In genomic region chr11:9806946-9807687, GRCh38 we compare ENCODE assay signal across 25 cellular contexts.
"Had no signal": no experiment of that assay in that cellular context is flagged by ENCODE, and none has a peak within 500 bp of the region (broad histone marks: within the 10 kb centered on the region; RNA-seq: fewer than 3 reads in every experiment).

No MANE protein-coding gene starts in this region.

- H3K27me3 Mint-ChIP-seq: activated CD8-positive, alpha-beta memory T cell treated with anti-CD3 and anti-CD28 coated beads, Interleukin-2, amount 10 ng/mL, durations not matched to agents 7 days and 5 days had no signal

- H3K27ac Mint-ChIP-seq: activated CD8-positive, alpha-beta memory T cell treated with anti-CD3 and anti-CD28 coated beads, Interleukin-2, amount 10 ng/mL, durations not matched to agents 7 days and 5 days; activated naive CD4-positive, alpha-beta T cell treated with anti-CD3 and anti-CD28 coated beads, Interleukin-2, amount 50 U/mL, for 72 hours; T-helper 1 cell treated with Interleukin-12 subunit alpha and Interleukin-12 subunit beta and Interleukin-4 antibody, amounts not matched to agents 30 μg/mL and 1 μg/mL, for 36 hours had no signal

- H3K27ac ChIP-seq: Peyer's patch, RWPE1, SJCRH30 had no signal

- H3K36me3 Mint-ChIP-seq: activated CD8-positive, alpha-beta memory T cell treated with anti-CD3 and anti-CD28 coated beads, Interleukin-2, amount 10 ng/mL, durations not matched to agents 7 days and 5 days had no signal

- H3K4me3 Mint-ChIP-seq: activated CD8-positive, alpha-beta memory T cell treated with anti-CD3 and anti-CD28 coated beads, Interleukin-2, amount 10 ng/mL, durations not matched to agents 7 days and 5 days; activated T-cell treated with anti-CD3 and anti-CD28 coated beads, Interleukin-2, amount 50 U/mL, for 4 hours; T-helper 1 cell treated with Interleukin-12 subunit alpha and Interleukin-12 subunit beta and Interleukin-4 antibody, amounts not matched to agents 30 μg/mL and 1 μg/mL, for 36 hours had no signal

- H3K4me1 ChIP-seq: Peyer's patch had no signal

- DNase-seq: activated CD4-positive, alpha-beta T cell treated with anti-CD3 and anti-CD28 coated beads for 48 hours; activated CD4-positive, alpha-beta T cell treated with anti-CD3 and anti-CD28 coated beads, Interleukin-2, amount 50 U/mL, for 4 hours; activated CD4-positive, CD25-positive, alpha-beta regulatory T cell treated with anti-CD3 and anti-CD28 coated beads, Interleukin-2, amount 50 U/mL, for 72 hours; activated CD8-positive, alpha-beta memory T cell treated with anti-CD3 and anti-CD28 coated beads, Interleukin-2, amount 10 ng/mL, durations not matched to agents 7 days and 5 days; activated effector memory CD4-positive, alpha-beta T cell treated with anti-CD3 and anti-CD28 coated beads, Interleukin-2, amount 50 U/mL, for 16 hours; activated naive CD4-positive, alpha-beta T cell treated with Interleukin-2 at 50 U/mL for 16 hours; activated T-cell treated with anti-CD3 and anti-CD28 coated beads, Interleukin-2, amount 50 U/mL, for 4 hours; amygdala; caudate nucleus; Karpas-422; MM.1S; NCI-H1105; NCI-H1436; NCI-H1694 treated with DMSO at 0.1 percent for 48 hours; NCI-H2029 treated with DMSO at 0.1 percent for 48 hours; NCI-H510A treated with DMSO at 0.1 percent for 48 hours; NCI-H69; NK-92 treated with Interleukin-12 subunit alpha and Interleukin-12 subunit beta, amount 100 ng/mL, for 24 hours; OCI-M1; Peyer's patch; Right ventricle myocardium superior; SJCRH30 had no signal

- H3K4me3 ChIP-seq: Peyer's patch, SJCRH30 had no signal

- H3K27me3 ChIP-seq: Peyer's patch, SJCRH30 had no signal

- ATAC-seq: activated CD8-positive, alpha-beta memory T cell treated with anti-CD3 and anti-CD28 coated beads, Interleukin-2, amount 10 ng/mL, durations not matched to agents 7 days and 5 days; activated naive CD4-positive, alpha-beta T cell treated with anti-CD3 and anti-CD28 coated beads, Interleukin-2, amount 50 U/mL, for 72 hours; activated T-cell treated with anti-CD3 and anti-CD28 coated beads, Interleukin-2, amount 50 U/mL, for 4 hours had no signal

- H3K4me1 Mint-ChIP-seq: activated CD8-positive, alpha-beta memory T cell treated with anti-CD3 and anti-CD28 coated beads, Interleukin-2, amount 10 ng/mL, durations not matched to agents 7 days and 5 days had no signal

- H3K9me3 ChIP-seq: Peyer's patch, SJCRH30 had no signal

- H3K9me3 Mint-ChIP-seq: activated naive CD4-positive, alpha-beta T cell treated with anti-CD3 and anti-CD28 coated beads, Interleukin-2, amount 50 U/mL, for 72 hours; activated T-cell treated with anti-CD3 and anti-CD28 coated beads, Interleukin-2, amount 50 U/mL, for 4 hours; T-helper 1 cell treated with Interleukin-12 subunit alpha and Interleukin-12 subunit beta and Interleukin-4 antibody, amounts not matched to agents 30 μg/mL and 1 μg/mL, for 36 hours had no signal
